In the genomic region with DNA sequence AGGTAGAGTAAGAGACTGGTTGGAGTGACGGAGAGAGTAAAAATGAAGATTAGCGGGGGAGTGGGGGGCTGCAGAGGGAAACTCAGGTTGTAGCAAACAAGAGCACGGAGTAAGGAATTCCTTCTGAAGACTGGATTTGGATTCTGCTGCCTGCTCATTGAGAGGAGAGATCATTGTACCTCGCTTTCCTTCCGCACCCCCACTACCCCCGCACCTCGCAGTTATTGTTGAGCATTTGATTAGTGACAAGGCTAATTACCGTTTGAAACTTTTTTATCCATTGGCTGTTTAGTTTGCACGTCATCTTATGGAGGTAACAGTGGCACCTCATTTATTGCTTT, we compare ENCODE assay signal across 8 cellular contexts. TPM values are rescaled to one million over a fixed set of nuclear protein-coding genes. Genes with fewer than 3 reads are reported as not detected.
A peak's percentile ranks its signal among the peaks of the same experiment; 100 is the strongest.
DNase-seq lines count a peak whose midpoint lies in the region; ATAC-seq and TF ChIP-seq lines count a peak whose summit lies in the region.

No MANE protein-coding gene starts in this region.

- peak overlapping the region; percentile 92 for H3K27ac ChIP-seq in CD8-positive, alpha-beta T cell (ENCODE audit: low read depth, low read length)

- peak in 1 of 7 experiments; percentile 24 for DNase-seq in CD8-positive, alpha-beta T cell
- DNase-seq in NAMALWA (ENCODE audit: low spot score) (peak; percentile 57), dermis blood vessel endothelial cell (peak; percentile 20), natural killer cell (no peak), posterior cingulate gyrus (no peak), RKO (ENCODE audit: low spot score) (no peak)

- H3K27me3 Mint-ChIP-seq in CD8-positive, alpha-beta T cell (ENCODE audit: low read depth), result no peaks in the 10 kb centered on the region
- H3K27me3 Mint-ChIP-seq in natural killer cell (ENCODE audit: low read depth in 2 of 2), result peaks cover 0 to 3% of the 10 kb centered on the region in 2 donors

- no peaks in the 10 kb centered on the region for H3K9me3 ChIP-seq in CD8-positive, alpha-beta T cell (ENCODE audit: low read length)

- H3K27me3 ChIP-seq in CD8-positive, alpha-beta T cell (ENCODE audit: insufficient read depth, low read length), result no peaks in the 10 kb centered on the region

- H3K9me3 Mint-ChIP-seq in CD8-positive, alpha-beta T cell, result no peaks in the 10 kb centered on the region
- no peaks in the 10 kb centered on the region for H3K9me3 Mint-ChIP-seq in natural killer cell

- POLR2A ChIA-PET in CD8-positive, alpha-beta T cell (lab: Charles Lee), result interaction anchor here (0.6 to 1.4 kb wide), 3 partner anchors 39 to 88 kb away, joined by 3 to 6 read pairs (median 3); a partner anchor contains a TSS

- peak overlapping the region; percentile 99 for H3K4me3 Mint-ChIP-seq in CD8-positive, alpha-beta T cell
- H3K4me3 Mint-ChIP-seq in natural killer cell, result peak overlapping the region; percentile 100

- peaks cover 17% of the 10 kb centered on the region for H3K36me3 ChIP-seq in CD8-positive, alpha-beta T cell (ENCODE audit: insufficient read depth, low read length)

- peaks cover 38% of the 10 kb centered on the region for H3K36me3 Mint-ChIP-seq in CD8-positive, alpha-beta T cell
- H3K36me3 Mint-ChIP-seq in natural killer cell, result no peaks in the 10 kb centered on the region

- H3K4me1 Mint-ChIP-seq in CD8-positive, alpha-beta T cell (ENCODE audit: low read depth), result peaks cover 50% of the 10 kb centered on the region
- H3K4me1 Mint-ChIP-seq in natural killer cell, result peaks cover 22 to 29% of the 10 kb centered on the region in 2 donors

- intact Hi-C loops in CD8-positive, alpha-beta T cell (cut with DNase I, micrococcal nuclease), result loop anchor here (1.0 to 5.0 kb wide), 5 partner anchors 28 to 876 kb away; a partner anchor contains a TSS
- intact Hi-C loops in natural killer cell (cut with micrococcal nuclease) (loop anchor here (1.0 to 5.0 kb wide), 4 partner anchors 42 to 85 kb away; a partner anchor contains a TSS), posterior cingulate gyrus (cut with DNase I) (no loop called here)

- H3K4me1 ChIP-seq in CD8-positive, alpha-beta T cell (ENCODE audit: insufficient read depth, low read length), result peaks cover 19% of the 10 kb centered on the region

- CTCF ChIA-PET in CD8-positive, alpha-beta T cell (lab: Charles Lee), result interaction anchor here (1.8 kb wide), 1 partner anchor 66 kb away, joined by 6 read pairs; no protein-coding TSS in a partner anchor

- peak; percentile 24 for ATAC-seq in CD8-positive, alpha-beta T cell
- ATAC-seq in natural killer cell, result peak in 1 of 3 donors; percentile 12
- no peak for ATAC-seq in GM21576 (IDR thresholded peaks at IDR 0.05; ENCODE audit: unreplicated experiment)
- no peak for ATAC-seq in HG03025 (IDR thresholded peaks at IDR 0.05; ENCODE audit: low FRiP score, unreplicated experiment)

- peak overlapping the region; percentile 87 for H3K4me3 ChIP-seq in CD8-positive, alpha-beta T cell (ENCODE audit: low read depth, low read length)

- TF ChIP-seq CTCF in CD8-positive, alpha-beta T cell (IDR thresholded peaks at IDR 0.05), result no peak
- TF ChIP-seq CTCF in natural killer cell (IDR thresholded peaks at IDR 0.05), result no peak

- H3K27ac Mint-ChIP-seq in CD8-positive, alpha-beta T cell, result peak overlapping the region; percentile 99
- peak overlapping the region; percentile 99 to 100 for H3K27ac Mint-ChIP-seq in natural killer cell

RNA-seq across cellular contexts. Expression of a gene that starts 0.5 kb away (rescaled TPM):
- 100 to 1,000 TPM; 146 to 148 TPM for total RNA-seq in CD8-positive, alpha-beta T cell
- 40.0 and 47.5 TPM in 2 replicates for total RNA-seq in dermis blood vessel endothelial cell
- total RNA-seq in natural killer cell, result 100 to 1,000 TPM; 122 to 156 (median 148) TPM

RNA-seq across cellular contexts. Expression of a gene that starts 28.1 kb away (rescaled TPM):
- total RNA-seq in CD8-positive, alpha-beta T cell, result 10 to 100 TPM; 41.6 to 43.9 TPM
- total RNA-seq in dermis blood vessel endothelial cell (35.4 and 43.4 TPM in 2 replicates), natural killer cell (10 to 100 TPM; 40.9 to 50.9 (median 42.2) TPM)

RNA-seq across cellular contexts. Expression of a gene that starts 39.4 kb away (rescaled TPM):
- total RNA-seq in CD8-positive, alpha-beta T cell, result 1 to 10 TPM; 2.0 to 2.3 TPM
- 0.33 and 1.0 TPM in 2 replicates for total RNA-seq in dermis blood vessel endothelial cell
- 1 to 10 TPM in 2 of 3 donors, under 1 TPM in 1; 0.33 to 2.4 (median 1.9) TPM for total RNA-seq in natural killer cell

RNA-seq across cellular contexts. Expression of a gene that starts 42.2 kb away (rescaled TPM):
- 10 to 100 TPM; 31.8 to 35.0 TPM for total RNA-seq in CD8-positive, alpha-beta T cell
- total RNA-seq in dermis blood vessel endothelial cell (7.8 and 10.2 TPM in 2 replicates), natural killer cell (10 to 100 TPM; 30.3 to 38.8 (median 34.0) TPM)

RNA-seq across cellular contexts. Expression of a gene that starts 49.2 kb away (rescaled TPM):
- total RNA-seq in CD8-positive, alpha-beta T cell, result 1 to 10 TPM; 2.6 to 5.7 TPM
- total RNA-seq in dermis blood vessel endothelial cell, result 3.6 and 43.1 TPM in 2 replicates
- total RNA-seq in natural killer cell, result 1 to 10 TPM in 2 of 3 donors, under 1 TPM in 1; 0.97 to 3.7 (median 1.6) TPM

Comparison
In these comparisons a context has a peak if more than half of its experiments do, and no peak if none do; other contexts are left out.
1. DNase-seq: peak in NAMALWA (single experiment) and dermis blood vessel endothelial cell (single experiment); none in natural killer cell (single experiment), posterior cingulate gyrus (0 of 10) and RKO (single experiment).